1 cellular context compared by ENCODE assay signal in genomic region chr7:127934711-127935110, GRCh38.
TF ChIP-seq lines count a peak whose summit lies in the region.

No MANE protein-coding gene starts in this region.

TF ChIP-seq in HCT116, 20 proteins besides CTCF, POLR2A, EP300 and RAD21 (continued from another document):
- TF ChIP-seq REST (IDR thresholded peaks at IDR 0.05; ENCODE audit: low read depth) (no peak), FOSL1 (IDR thresholded peaks at IDR 0.05; ENCODE audit: low read depth) (no peak), TCF7L2 (IDR thresholded peaks at IDR 0.05; ENCODE audit: borderline replicate concordance, extremely low read depth, insufficient read depth, insufficient read length) (no peak), YY1 (IDR thresholded peaks at IDR 0.05; ENCODE audit: extremely low read depth, insufficient replicate concordance, low read depth, low read length) (no peak), CBX3 (IDR thresholded peaks at IDR 0.05; ENCODE audit: low read depth) (no peak), CEBPB (IDR thresholded peaks at IDR 0.05; ENCODE audit: low read depth) (no peak), EZH2 (IDR thresholded peaks at IDR 0.05) (no peak), ELF1 (IDR thresholded peaks at IDR 0.05; ENCODE audit: borderline replicate concordance, low read depth) (no peak), ZBTB33 (IDR thresholded peaks at IDR 0.05; ENCODE audit: extremely low read depth, insufficient replicate concordance, low read length) (no peak), ZFX (IDR thresholded peaks at IDR 0.05) (no peak)
